Comparison of ENCODE assay signal across 22 cellular contexts in the genomic region with DNA sequence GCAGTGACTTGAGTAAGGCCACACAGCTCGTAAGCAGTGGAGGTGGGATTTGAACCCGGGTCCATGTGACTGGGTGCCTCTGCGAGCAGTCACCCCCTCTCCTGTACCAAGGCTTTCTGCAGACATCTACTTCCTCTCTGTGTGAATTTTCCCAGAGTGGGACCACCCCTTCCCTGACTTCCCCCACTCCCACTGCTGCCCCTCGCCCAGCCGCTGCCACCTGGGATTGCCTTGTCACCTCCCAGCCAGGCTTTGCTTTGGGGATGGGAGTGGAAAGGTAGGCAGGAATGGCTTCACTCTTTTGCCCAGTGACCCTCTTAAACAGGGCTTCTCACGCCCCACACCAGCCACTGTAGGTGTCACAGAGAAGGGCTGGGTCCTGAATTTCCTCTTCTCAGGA.
"Had no signal": no experiment of that assay in that cellular context is flagged by ENCODE, and none has a peak within 500 bp of the region (broad histone marks: within the 10 kb centered on the region; RNA-seq: fewer than 3 reads in every experiment).

No MANE protein-coding gene starts in this region.

- H3K27me3 ChIP-seq: neural progenitor cell, ovary, upper lobe of left lung had no signal

- H3K4me1 ChIP-seq: gastrocnemius medialis, neural progenitor cell, psoas muscle, tibial nerve, upper lobe of left lung had no signal

- DNase-seq: cortex of kidney; effector CD8-positive, alpha-beta T cell; endodermal cell; foreskin fibroblast; gastrocnemius medialis; head of caudate nucleus; kidney; nucleus accumbens; ovary; psoas muscle; right cardiac atrium; spleen; stimulated activated CD4-positive, alpha-beta T cell treated with anti-CD3 and anti-CD28 coated beads, Interleukin-4, amount 100 ng/mL, for 4 hours; stimulated activated naive CD8-positive, alpha-beta T cell treated with anti-CD3 and anti-CD28 coated beads, Interleukin-15, Interleukin-2, amounts not matched to agents 100 U/mL and 50 U/mL, for 24 hours; substantia nigra; upper lobe of left lung had no signal

- H2AFZ ChIP-seq: neural progenitor cell had no signal

- H3K36me3 ChIP-seq: gastrocnemius medialis, neural progenitor cell, ovary, spleen, thoracic aorta, upper lobe of left lung had no signal

- H3K4me3 ChIP-seq: gastrocnemius medialis, lung, neural progenitor cell, ovary, psoas muscle, skin epidermis, spleen, thoracic aorta, tibial nerve, upper lobe of left lung had no signal

- H3K4me2 ChIP-seq: neural progenitor cell had no signal

- H3K9me3 ChIP-seq: ovary had no signal

- H3K9ac ChIP-seq: neural progenitor cell had no signal

- H3K27ac ChIP-seq: epithelial cell of prostate, gastrocnemius medialis, neural progenitor cell, ovary, psoas muscle, skin epidermis, spleen, thoracic aorta, tibial nerve, upper lobe of left lung had no signal
